In genomic region chrX:46319750-46320149, GRCh38 we compare ENCODE assay signal across 20 cellular contexts.
DNase-seq lines count a peak whose midpoint lies in the region; ATAC-seq and TF ChIP-seq lines count a peak whose summit lies in the region.
"Had no signal": no experiment of that assay in that cellular context is flagged by ENCODE, and none has a peak within 500 bp of the region (broad histone marks: within the 10 kb centered on the region; RNA-seq: fewer than 3 reads in every experiment).

No MANE protein-coding gene starts in this region.

- TF ChIP-seq CTCF in hepatocyte (IDR thresholded peaks at IDR 0.05; ENCODE audit: poor library complexity), result no peak

- CTCF ChIA-PET in activated CD4-positive, alpha-beta T cell treated with anti-CD3 and anti-CD28 coated beads for 36 hours (lab: Charles Lee), result interaction anchor here (1.0 kb wide), 1 partner anchor 57 kb away, joined by 3 read pairs; no protein-coding TSS in a partner anchor
- CTCF ChIA-PET in CD4-positive, alpha-beta memory T cell (lab: Charles Lee; ENCODE audit: partially characterized antibody), result no interaction called here
- CTCF ChIA-PET in T-cell (lab: Charles Lee), result interaction anchor here in 1 of 2 donors (0.7 kb wide), 1 partner anchor 898 kb away, joined by 3 read pairs; no protein-coding TSS in a partner anchor

- H4K20me1 ChIP-seq in hepatocyte (ENCODE audit: insufficient read depth, poor library complexity, severe bottlenecking), result no peaks in the 10 kb centered on the region

- H3K27ac ChIP-seq in CD4-positive, alpha-beta memory T cell (ENCODE audit: low read depth, low read length), result no peak overlapping the region
- H3K27ac ChIP-seq in hepatocyte, result peak overlapping the region; percentile 85
- H3K27ac ChIP-seq: gastroesophageal sphincter, GM23248 had no signal

- peaks cover 45% of the 10 kb centered on the region for H3K4me1 ChIP-seq in CD4-positive, alpha-beta memory T cell (ENCODE audit: insufficient read depth, low read length)
- H3K4me1 ChIP-seq in hepatocyte (ENCODE audit: insufficient read depth), result peaks cover 14% of the 10 kb centered on the region
- H3K4me1 ChIP-seq: BE2C, gastroesophageal sphincter had no signal

- H3K9me3 Mint-ChIP-seq in activated CD4-positive, alpha-beta T cell treated with anti-CD3 and anti-CD28 coated beads for 36 hours (ENCODE audit: low read depth), result no peaks in the 10 kb centered on the region
- peaks cover 0 to 1% (median 0%) of the 10 kb centered on the region in 8 donors for H3K9me3 Mint-ChIP-seq in CD4-positive, alpha-beta memory T cell
- no peaks in the 10 kb centered on the region for H3K9me3 Mint-ChIP-seq in T-cell
- H3K9me3 Mint-ChIP-seq: memory B cell had no signal

- no peak overlapping the region for H3K4me3 ChIP-seq in CD4-positive, alpha-beta memory T cell (ENCODE audit: low read length in 2 of 2)
- no peak overlapping the region for H3K4me3 ChIP-seq in hepatocyte
- H3K4me3 ChIP-seq: esophagus squamous epithelium, gastroesophageal sphincter, GM23248 had no signal

- H3K27me3 ChIP-seq in CD4-positive, alpha-beta memory T cell (ENCODE audit: insufficient read depth, low read length), result no peaks in the 10 kb centered on the region
- no peaks in the 10 kb centered on the region for H3K27me3 ChIP-seq in hepatocyte
- H3K27me3 ChIP-seq: BE2C, esophagus squamous epithelium, gastroesophageal sphincter had no signal

- peaks cover 65% of the 10 kb centered on the region for H3K4me1 Mint-ChIP-seq in activated CD4-positive, alpha-beta T cell treated with anti-CD3 and anti-CD28 coated beads for 36 hours
- H3K4me1 Mint-ChIP-seq in CD4-positive, alpha-beta memory T cell, result peaks cover 18 to 47% (median 35%) of the 10 kb centered on the region in 4 donors
- H3K4me1 Mint-ChIP-seq in T-cell, result peaks cover 32 to 53% (median 33%) of the 10 kb centered on the region in 3 donors
- H3K4me1 Mint-ChIP-seq: memory B cell had no signal

- intact Hi-C loops in activated CD4-positive, alpha-beta T cell treated with anti-CD3 and anti-CD28 coated beads for 36 hours (cut with DNase I, micrococcal nuclease), result loop anchor here (2.0 to 10.0 kb wide), 7 partner anchors 42 to 1125 kb away; no protein-coding TSS in a partner anchor
- intact Hi-C loops in CD4-positive, alpha-beta memory T cell (cut with micrococcal nuclease), result loop anchor here (10.0 kb wide), 1 partner anchor 515 kb away; no protein-coding TSS in a partner anchor

- no peak overlapping the region for H2AFZ ChIP-seq in hepatocyte
- H2AFZ ChIP-seq: GM23248 had no signal

- peak overlapping the region; percentile 91 for H3K27ac Mint-ChIP-seq in activated CD4-positive, alpha-beta T cell treated with anti-CD3 and anti-CD28 coated beads for 36 hours
- peak overlapping the region in 6 of 7 donors; percentile 10 to 91 (median 54) for H3K27ac Mint-ChIP-seq in CD4-positive, alpha-beta memory T cell
- H3K27ac Mint-ChIP-seq in T-cell, result peak overlapping the region; percentile 53 to 84
- H3K27ac Mint-ChIP-seq: memory B cell had no signal

- POLR2A ChIA-PET in activated CD4-positive, alpha-beta T cell treated with anti-CD3 and anti-CD28 coated beads for 36 hours (lab: Charles Lee), result no interaction called here
- POLR2A ChIA-PET in CD4-positive, alpha-beta memory T cell (lab: Charles Lee; ENCODE audit: partially characterized antibody), result interaction anchor here (0.6 to 1.5 kb wide), 3 partner anchors 9 to 511 kb away, joined by 3 to 8 read pairs (median 4); no protein-coding TSS in a partner anchor
- POLR2A ChIA-PET in T-cell (lab: Charles Lee), result no interaction called here

- WGBS in hepatocyte (ENCODE audit: low lambda C conversion rate, missing lambda C conversion rate), result 37% methylated on average over 1 of the region's 1 CpG

- H3K9me3 ChIP-seq in CD4-positive, alpha-beta memory T cell (ENCODE audit: control insufficient read depth in 1 of 2, low read length in 2 of 2), result no peaks in the 10 kb centered on the region
- H3K9me3 ChIP-seq in hepatocyte (ENCODE audit: low read depth), result no peaks in the 10 kb centered on the region
- H3K9me3 ChIP-seq: BE2C, esophagus squamous epithelium, gastroesophageal sphincter had no signal

- no peak for DNase-seq in activated CD4-positive, alpha-beta T cell treated with anti-CD3 and anti-CD28 coated beads for 36 hours
- DNase-seq in activated CD4-positive, alpha-beta T cell treated with anti-CD3 and anti-CD28 coated beads, Interleukin-2, amount 50 U/mL, for 1 hour, result no peak
- DNase-seq in CD4-positive, alpha-beta memory T cell, result no peak
- DNase-seq in T-cell (no peak), hepatocyte (ENCODE audit: low spot score) (no peak), NCI-H2081 (lab: John Stamatoyannopoulos, UW) (no peak), SKM-1 treated with dmso at 0.1 percent for 144 hours (lab: John Stamatoyannopoulos, UW; ENCODE audit: unreplicated experiment) (no peak), NCI-H2107 treated with DMSO at 0.1 percent for 48 hours (lab: John Stamatoyannopoulos, UW; ENCODE audit: unreplicated experiment) (no peak)
- DNase-seq: BE2C; EL; esophagus squamous epithelium; GM23248; Karpas-422; NCI-H187 treated with DMSO at 0.1 percent for 48 hours; NCI-H748 treated with DMSO at 0.1 percent for 48 hours; stimulated activated CD4-positive, alpha-beta T cell treated with anti-CD3 and anti-CD28 coated beads, Interleukin-2, amount 100 ng/mL, for 48 hours; trophoblast cell had no signal

- H3K79me2 ChIP-seq in hepatocyte, result no peaks in the 10 kb centered on the region

- no peaks in the 10 kb centered on the region for H3K27me3 Mint-ChIP-seq in activated CD4-positive, alpha-beta T cell treated with anti-CD3 and anti-CD28 coated beads for 36 hours
- no peaks in the 10 kb centered on the region for H3K27me3 Mint-ChIP-seq in CD4-positive, alpha-beta memory T cell
- peaks cover 0 to 13% of the 10 kb centered on the region in 2 donors for H3K27me3 Mint-ChIP-seq in T-cell

- no peak for ATAC-seq in activated CD4-positive, alpha-beta T cell treated with anti-CD3 and anti-CD28 coated beads for 36 hours
- ATAC-seq in T-cell (replicated peaks in 1 of 4), result no peak
- ATAC-seq: gastroesophageal sphincter had no signal

- H3K4me3 Mint-ChIP-seq in activated CD4-positive, alpha-beta T cell treated with anti-CD3 and anti-CD28 coated beads for 36 hours, result no peak overlapping the region
- H3K4me3 Mint-ChIP-seq in CD4-positive, alpha-beta memory T cell, result peak overlapping the region in 5 of 8 donors; percentile 5 to 63 (median 51)
- H3K4me3 Mint-ChIP-seq in T-cell, result peak overlapping the region in 1 of 3 donors; percentile 9
- H3K4me3 Mint-ChIP-seq: brain, memory B cell had no signal

- H3K36me3 ChIP-seq in CD4-positive, alpha-beta memory T cell (ENCODE audit: insufficient read depth, low read length), result no peaks in the 10 kb centered on the region
- H3K36me3 ChIP-seq in hepatocyte (replicated peaks; ENCODE audit: insufficient read depth, low read depth), result no peaks in the 10 kb centered on the region
- H3K36me3 ChIP-seq: BE2C, esophagus squamous epithelium, gastroesophageal sphincter had no signal

- no peaks in the 10 kb centered on the region for H3K9me2 ChIP-seq in hepatocyte (replicated peaks; ENCODE audit: insufficient read depth)

- H3K4me2 ChIP-seq in hepatocyte, result peak overlapping the region; percentile 23

- H3K36me3 Mint-ChIP-seq in activated CD4-positive, alpha-beta T cell treated with anti-CD3 and anti-CD28 coated beads for 36 hours (ENCODE audit: low read depth), result peaks cover 1% of the 10 kb centered on the region
- no peaks in the 10 kb centered on the region for H3K36me3 Mint-ChIP-seq in CD4-positive, alpha-beta memory T cell
- H3K36me3 Mint-ChIP-seq in T-cell, result no peaks in the 10 kb centered on the region
- H3K36me3 Mint-ChIP-seq: brain, memory B cell had no signal
